Comparison of ENCODE assay signal across 1 cellular context in the genomic region with DNA sequence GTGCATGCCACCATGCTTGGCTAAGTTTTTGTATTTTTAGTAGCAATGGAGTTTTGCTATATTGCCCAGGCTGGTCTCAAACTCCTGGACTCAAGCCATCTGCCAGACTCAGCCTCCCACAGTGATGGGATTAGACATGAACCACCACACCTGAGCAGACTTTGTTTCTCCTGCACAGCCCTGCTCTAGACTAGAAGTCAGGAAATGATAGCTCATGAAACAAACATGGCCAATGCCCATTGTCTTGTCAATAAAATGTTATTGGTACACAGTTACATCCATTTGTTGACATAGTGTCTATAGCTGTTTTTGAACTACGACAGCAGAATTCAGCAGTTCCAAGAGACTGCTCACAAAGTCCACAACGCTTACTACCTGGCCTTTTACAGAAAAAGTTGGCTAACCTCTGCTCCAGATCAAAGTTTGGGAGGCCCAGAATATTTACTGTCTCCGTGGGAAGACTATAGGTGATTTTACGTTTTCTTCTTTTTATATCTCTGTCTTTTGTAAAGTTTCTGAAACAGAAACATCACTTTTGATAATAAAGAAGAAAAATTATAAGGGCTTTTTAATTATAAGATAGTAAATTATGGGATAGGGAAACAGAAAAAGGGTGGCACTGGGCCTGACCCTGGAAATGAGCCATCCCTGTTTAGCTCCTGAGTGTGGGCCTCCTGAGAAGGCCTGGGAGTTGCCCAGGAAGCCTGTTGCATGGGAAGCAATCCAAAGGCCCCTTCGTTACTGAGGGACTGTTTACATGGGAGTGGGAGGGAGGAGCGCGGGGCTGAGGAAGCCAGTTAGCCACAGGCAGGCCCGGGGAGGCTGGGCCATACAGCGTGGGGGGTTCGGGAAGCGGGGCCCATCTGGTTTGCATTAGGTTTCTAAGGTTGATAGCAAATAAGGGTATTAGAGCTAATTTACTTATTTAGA.
TF ChIP-seq lines count a peak whose summit lies in the region.

No MANE protein-coding gene starts in this region.

TF ChIP-seq in HepG2, 621 proteins besides CTCF, POLR2A, EP300 and RAD21 (continued from another document and continues in another):
- TF ChIP-seq ZNF530 (CRISPR knock-in tag; IDR thresholded peaks at IDR 0.05; ENCODE audit: low read depth) (no peak), ZFY (CRISPR knock-in tag; IDR thresholded peaks at IDR 0.05) (peak; percentile 59), ZNF83 (CRISPR knock-in tag; IDR thresholded peaks at IDR 0.05; ENCODE audit: borderline replicate concordance) (no peak), TEAD2 (CRISPR knock-in tag; IDR thresholded peaks at IDR 0.05) (no peak), ZNF772 (CRISPR knock-in tag; IDR thresholded peaks at IDR 0.05) (peak; percentile 65; the same call in 1 of the 2 replicates), CC2D1A (CRISPR knock-in tag; IDR thresholded peaks at IDR 0.05) (no peak), AGO2 (optimal IDR thresholded peaks at IDR 0.05; ENCODE audit: low read depth, low read length) (no peak), ZNF749 (CRISPR knock-in tag; IDR thresholded peaks at IDR 0.05; ENCODE audit: borderline replicate concordance) (no peak), MAFF (IDR thresholded peaks at IDR 0.05; ENCODE audit: low read depth, low read length) (no peak), SYNCRIP (IDR thresholded peaks at IDR 0.05; ENCODE audit: insufficient read depth, low read depth, low read length) (no peak), DPF2 (CRISPR knock-in tag; IDR thresholded peaks at IDR 0.05; ENCODE audit: borderline replicate concordance, low read depth) (peak; percentile 67), CEBPG (CRISPR knock-in tag; IDR thresholded peaks at IDR 0.05) (peak; percentile 43), RCOR2 (CRISPR knock-in tag; IDR thresholded peaks at IDR 0.05) (no peak), KDM5B (CRISPR knock-in tag; IDR thresholded peaks at IDR 0.05; ENCODE audit: borderline replicate concordance) (no peak), TCF12 (IDR thresholded peaks at IDR 0.05) (no peak), TCF12 (CRISPR knock-in tag; IDR thresholded peaks at IDR 0.05) (no peak), RFX3 (CRISPR knock-in tag; IDR thresholded peaks at IDR 0.05) (no peak), PHF21A (CRISPR knock-in tag; IDR thresholded peaks at IDR 0.05) (peak; percentile 54; the same call in 1 of the 2 replicates), SRSF9 (IDR thresholded peaks at IDR 0.05; ENCODE audit: borderline replicate concordance, insufficient read depth, low read depth, low read length, poor library complexity, severe bottlenecking) (no peak), ZNF33A (CRISPR knock-in tag; IDR thresholded peaks at IDR 0.05; ENCODE audit: borderline replicate concordance) (0 out of 2 replicates have a peak, but pooled peaks have one; percentile 26), ZNF879 (CRISPR knock-in tag; IDR thresholded peaks at IDR 0.05) (no peak), ZNF251 (CRISPR knock-in tag; IDR thresholded peaks at IDR 0.05) (no peak), SMARCE1 (IDR thresholded peaks at IDR 0.05; ENCODE audit: borderline replicate concordance) (no peak), FOXP1 (IDR thresholded peaks at IDR 0.05) (no peak), FOXP1 (CRISPR knock-in tag; IDR thresholded peaks at IDR 0.05) (peak; percentile 89), ZNF350 (CRISPR knock-in tag; IDR thresholded peaks at IDR 0.05; ENCODE audit: borderline replicate concordance, low read depth) (no peak), GATAD2A (CRISPR knock-in tag; IDR thresholded peaks at IDR 0.05) (peak; percentile 42), ZBTB7B (CRISPR knock-in tag; IDR thresholded peaks at IDR 0.05) (no peak), ARHGAP35 (CRISPR knock-in tag; IDR thresholded peaks at IDR 0.05; ENCODE audit: borderline replicate concordance) (no peak), KAT8 (CRISPR knock-in tag; IDR thresholded peaks at IDR 0.05) (no peak), ZSCAN25 (CRISPR knock-in tag; IDR thresholded peaks at IDR 0.05) (peak; percentile 56; the same call in 1 of the 2 replicates)
- TF ChIP-seq, protein P1, sequence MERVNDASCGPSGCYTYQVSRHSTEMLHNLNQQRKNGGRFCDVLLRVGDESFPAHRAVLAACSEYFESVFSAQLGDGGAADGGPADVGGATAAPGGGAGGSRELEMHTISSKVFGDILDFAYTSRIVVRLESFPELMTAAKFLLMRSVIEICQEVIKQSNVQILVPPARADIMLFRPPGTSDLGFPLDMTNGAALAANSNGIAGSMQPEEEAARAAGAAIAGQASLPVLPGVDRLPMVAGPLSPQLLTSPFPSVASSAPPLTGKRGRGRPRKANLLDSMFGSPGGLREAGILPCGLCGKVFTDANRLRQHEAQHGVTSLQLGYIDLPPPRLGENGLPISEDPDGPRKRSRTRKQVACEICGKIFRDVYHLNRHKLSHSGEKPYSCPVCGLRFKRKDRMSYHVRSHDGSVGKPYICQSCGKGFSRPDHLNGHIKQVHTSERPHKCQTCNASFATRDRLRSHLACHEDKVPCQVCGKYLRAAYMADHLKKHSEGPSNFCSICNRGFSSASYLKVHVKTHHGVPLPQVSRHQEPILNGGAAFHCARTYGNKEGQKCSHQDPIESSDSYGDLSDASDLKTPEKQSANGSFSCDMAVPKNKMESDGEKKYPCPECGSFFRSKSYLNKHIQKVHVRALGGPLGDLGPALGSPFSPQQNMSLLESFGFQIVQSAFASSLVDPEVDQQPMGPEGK (CRISPR knock-in tag; IDR thresholded peaks at IDR 0.05) = peak; percentile 72
- TF ChIP-seq, protein P2, sequence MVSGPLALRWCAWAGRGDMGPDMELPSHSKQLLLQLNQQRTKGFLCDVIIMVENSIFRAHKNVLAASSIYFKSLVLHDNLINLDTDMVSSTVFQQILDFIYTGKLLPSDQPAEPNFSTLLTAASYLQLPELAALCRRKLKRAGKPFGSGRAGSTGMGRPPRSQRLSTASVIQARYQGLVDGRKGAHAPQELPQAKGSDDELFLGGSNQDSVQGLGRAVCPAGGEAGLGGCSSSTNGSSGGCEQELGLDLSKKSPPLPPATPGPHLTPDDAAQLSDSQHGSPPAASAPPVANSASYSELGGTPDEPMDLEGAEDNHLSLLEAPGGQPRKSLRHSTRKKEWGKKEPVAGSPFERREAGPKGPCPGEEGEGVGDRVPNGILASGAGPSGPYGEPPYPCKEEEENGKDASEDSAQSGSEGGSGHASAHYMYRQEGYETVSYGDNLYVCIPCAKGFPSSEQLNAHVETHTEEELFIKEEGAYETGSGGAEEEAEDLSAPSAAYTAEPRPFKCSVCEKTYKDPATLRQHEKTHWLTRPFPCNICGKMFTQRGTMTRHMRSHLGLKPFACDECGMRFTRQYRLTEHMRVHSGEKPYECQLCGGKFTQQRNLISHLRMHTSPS (CRISPR knock-in tag; IDR thresholded peaks at IDR 0.05; ENCODE audit: low read depth) = no peak
- TF ChIP-seq, protein P3, sequence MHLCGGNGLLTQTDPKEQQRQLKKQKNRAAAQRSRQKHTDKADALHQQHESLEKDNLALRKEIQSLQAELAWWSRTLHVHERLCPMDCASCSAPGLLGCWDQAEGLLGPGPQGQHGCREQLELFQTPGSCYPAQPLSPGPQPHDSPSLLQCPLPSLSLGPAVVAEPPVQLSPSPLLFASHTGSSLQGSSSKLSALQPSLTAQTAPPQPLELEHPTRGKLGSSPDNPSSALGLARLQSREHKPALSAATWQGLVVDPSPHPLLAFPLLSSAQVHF (CRISPR knock-in tag; IDR thresholded peaks at IDR 0.05) = no peak
- TF ChIP-seq, protein P4, sequence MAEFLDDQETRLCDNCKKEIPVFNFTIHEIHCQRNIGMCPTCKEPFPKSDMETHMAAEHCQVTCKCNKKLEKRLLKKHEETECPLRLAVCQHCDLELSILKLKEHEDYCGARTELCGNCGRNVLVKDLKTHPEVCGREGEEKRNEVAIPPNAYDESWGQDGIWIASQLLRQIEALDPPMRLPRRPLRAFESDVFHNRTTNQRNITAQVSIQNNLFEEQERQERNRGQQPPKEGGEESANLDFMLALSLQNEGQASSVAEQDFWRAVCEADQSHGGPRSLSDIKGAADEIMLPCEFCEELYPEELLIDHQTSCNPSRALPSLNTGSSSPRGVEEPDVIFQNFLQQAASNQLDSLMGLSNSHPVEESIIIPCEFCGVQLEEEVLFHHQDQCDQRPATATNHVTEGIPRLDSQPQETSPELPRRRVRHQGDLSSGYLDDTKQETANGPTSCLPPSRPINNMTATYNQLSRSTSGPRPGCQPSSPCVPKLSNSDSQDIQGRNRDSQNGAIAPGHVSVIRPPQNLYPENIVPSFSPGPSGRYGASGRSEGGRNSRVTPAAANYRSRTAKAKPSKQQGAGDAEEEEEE (CRISPR knock-in tag; IDR thresholded peaks at IDR 0.05; ENCODE audit: borderline replicate concordance) = no peak
- TF ChIP-seq, protein P5, sequence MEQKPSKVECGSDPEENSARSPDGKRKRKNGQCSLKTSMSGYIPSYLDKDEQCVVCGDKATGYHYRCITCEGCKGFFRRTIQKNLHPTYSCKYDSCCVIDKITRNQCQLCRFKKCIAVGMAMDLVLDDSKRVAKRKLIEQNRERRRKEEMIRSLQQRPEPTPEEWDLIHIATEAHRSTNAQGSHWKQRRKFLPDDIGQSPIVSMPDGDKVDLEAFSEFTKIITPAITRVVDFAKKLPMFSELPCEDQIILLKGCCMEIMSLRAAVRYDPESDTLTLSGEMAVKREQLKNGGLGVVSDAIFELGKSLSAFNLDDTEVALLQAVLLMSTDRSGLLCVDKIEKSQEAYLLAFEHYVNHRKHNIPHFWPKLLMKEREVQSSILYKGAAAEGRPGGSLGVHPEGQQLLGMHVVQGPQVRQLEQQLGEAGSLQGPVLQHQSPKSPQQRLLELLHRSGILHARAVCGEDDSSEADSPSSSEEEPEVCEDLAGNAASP (CRISPR knock-in tag; IDR thresholded peaks at IDR 0.05; ENCODE audit: borderline replicate concordance) = no peak
- TF ChIP-seq, protein P6, sequence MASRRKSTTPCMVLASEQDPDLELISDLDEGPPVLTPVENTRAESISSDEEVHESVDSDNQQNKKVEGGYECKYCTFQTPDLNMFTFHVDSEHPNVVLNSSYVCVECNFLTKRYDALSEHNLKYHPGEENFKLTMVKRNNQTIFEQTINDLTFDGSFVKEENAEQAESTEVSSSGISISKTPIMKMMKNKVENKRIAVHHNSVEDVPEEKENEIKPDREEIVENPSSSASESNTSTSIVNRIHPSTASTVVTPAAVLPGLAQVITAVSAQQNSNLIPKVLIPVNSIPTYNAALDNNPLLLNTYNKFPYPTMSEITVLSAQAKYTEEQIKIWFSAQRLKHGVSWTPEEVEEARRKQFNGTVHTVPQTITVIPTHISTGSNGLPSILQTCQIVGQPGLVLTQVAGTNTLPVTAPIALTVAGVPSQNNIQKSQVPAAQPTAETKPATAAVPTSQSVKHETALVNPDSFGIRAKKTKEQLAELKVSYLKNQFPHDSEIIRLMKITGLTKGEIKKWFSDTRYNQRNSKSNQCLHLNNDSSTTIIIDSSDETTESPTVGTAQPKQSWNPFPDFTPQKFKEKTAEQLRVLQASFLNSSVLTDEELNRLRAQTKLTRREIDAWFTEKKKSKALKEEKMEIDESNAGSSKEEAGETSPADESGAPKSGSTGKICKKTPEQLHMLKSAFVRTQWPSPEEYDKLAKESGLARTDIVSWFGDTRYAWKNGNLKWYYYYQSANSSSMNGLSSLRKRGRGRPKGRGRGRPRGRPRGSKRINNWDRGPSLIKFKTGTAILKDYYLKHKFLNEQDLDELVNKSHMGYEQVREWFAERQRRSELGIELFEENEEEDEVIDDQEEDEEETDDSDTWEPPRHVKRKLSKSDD (CRISPR knock-in tag; IDR thresholded peaks at IDR 0.05; ENCODE audit: low read depth) = no peak
- TF ChIP-seq, protein P7, sequence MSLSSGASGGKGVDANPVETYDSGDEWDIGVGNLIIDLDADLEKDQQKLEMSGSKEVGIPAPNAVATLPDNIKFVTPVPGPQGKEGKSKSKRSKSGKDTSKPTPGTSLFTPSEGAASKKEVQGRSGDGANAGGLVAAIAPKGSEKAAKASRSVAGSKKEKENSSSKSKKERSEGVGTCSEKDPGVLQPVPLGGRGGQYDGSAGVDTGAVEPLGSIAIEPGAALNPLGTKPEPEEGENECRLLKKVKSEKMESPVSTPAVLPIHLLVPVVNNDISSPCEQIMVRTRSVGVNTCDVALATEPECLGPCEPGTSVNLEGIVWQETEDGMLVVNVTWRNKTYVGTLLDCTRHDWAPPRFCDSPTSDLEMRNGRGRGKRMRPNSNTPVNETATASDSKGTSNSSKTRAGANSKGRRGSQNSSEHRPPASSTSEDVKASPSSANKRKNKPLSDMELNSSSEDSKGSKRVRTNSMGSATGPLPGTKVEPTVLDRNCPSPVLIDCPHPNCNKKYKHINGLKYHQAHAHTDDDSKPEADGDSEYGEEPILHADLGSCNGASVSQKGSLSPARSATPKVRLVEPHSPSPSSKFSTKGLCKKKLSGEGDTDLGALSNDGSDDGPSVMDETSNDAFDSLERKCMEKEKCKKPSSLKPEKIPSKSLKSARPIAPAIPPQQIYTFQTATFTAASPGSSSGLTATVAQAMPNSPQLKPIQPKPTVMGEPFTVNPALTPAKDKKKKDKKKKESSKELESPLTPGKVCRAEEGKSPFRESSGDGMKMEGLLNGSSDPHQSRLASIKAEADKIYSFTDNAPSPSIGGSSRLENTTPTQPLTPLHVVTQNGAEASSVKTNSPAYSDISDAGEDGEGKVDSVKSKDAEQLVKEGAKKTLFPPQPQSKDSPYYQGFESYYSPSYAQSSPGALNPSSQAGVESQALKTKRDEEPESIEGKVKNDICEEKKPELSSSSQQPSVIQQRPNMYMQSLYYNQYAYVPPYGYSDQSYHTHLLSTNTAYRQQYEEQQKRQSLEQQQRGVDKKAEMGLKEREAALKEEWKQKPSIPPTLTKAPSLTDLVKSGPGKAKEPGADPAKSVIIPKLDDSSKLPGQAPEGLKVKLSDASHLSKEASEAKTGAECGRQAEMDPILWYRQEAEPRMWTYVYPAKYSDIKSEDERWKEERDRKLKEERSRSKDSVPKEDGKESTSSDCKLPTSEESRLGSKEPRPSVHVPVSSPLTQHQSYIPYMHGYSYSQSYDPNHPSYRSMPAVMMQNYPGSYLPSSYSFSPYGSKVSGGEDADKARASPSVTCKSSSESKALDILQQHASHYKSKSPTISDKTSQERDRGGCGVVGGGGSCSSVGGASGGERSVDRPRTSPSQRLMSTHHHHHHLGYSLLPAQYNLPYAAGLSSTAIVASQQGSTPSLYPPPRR (CRISPR knock-in tag; IDR thresholded peaks at IDR 0.05; ENCODE audit: borderline replicate concordance) = peak; percentile 62; the same call in 1 of the 2 replicates
- TF ChIP-seq, protein P8, sequence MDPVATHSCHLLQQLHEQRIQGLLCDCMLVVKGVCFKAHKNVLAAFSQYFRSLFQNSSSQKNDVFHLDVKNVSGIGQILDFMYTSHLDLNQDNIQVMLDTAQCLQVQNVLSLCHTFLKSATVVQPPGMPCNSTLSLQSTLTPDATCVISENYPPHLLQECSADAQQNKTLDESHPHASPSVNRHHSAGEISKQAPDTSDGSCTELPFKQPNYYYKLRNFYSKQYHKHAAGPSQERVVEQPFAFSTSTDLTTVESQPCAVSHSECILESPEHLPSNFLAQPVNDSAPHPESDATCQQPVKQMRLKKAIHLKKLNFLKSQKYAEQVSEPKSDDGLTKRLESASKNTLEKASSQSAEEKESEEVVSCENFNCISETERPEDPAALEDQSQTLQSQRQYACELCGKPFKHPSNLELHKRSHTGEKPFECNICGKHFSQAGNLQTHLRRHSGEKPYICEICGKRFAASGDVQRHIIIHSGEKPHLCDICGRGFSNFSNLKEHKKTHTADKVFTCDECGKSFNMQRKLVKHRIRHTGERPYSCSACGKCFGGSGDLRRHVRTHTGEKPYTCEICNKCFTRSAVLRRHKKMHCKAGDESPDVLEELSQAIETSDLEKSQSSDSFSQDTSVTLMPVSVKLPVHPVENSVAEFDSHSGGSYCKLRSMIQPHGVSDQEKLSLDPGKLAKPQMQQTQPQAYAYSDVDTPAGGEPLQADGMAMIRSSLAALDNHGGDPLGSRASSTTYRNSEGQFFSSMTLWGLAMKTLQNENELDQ (CRISPR knock-in tag; IDR thresholded peaks at IDR 0.05; ENCODE audit: borderline replicate concordance) = no peak
